ENCODE assay signal across 1 cellular context in genomic region chr1:201945157-201945556, GRCh38.
TF ChIP-seq lines count a peak whose summit lies in the region.

No MANE protein-coding gene starts in this region.

TF ChIP-seq in K562, 482 proteins besides CTCF, POLR2A, EP300 and RAD21 (continued from another document and continues in another):
- no peak for TF ChIP-seq ELK1 (CRISPR knock-in tag; IDR thresholded peaks at IDR 0.05)
- TF ChIP-seq KAT7 (CRISPR knock-in tag; IDR thresholded peaks at IDR 0.05; ENCODE audit: borderline replicate concordance), result no peak
- no peak for TF ChIP-seq ZNF717 (CRISPR knock-in tag; IDR thresholded peaks at IDR 0.05)
- no peak for TF ChIP-seq ZNF668 (CRISPR knock-in tag; IDR thresholded peaks at IDR 0.05)
- 0 out of 2 replicates have a peak, but pooled peaks have one; percentile 21 for TF ChIP-seq ARID1B (IDR thresholded peaks at IDR 0.05)
- no peak for TF ChIP-seq PCBP2 (IDR thresholded peaks at IDR 0.05; ENCODE audit: low read depth, low read length, poor library complexity, severe bottlenecking)
- peak; percentile 32 to 59; a peak in 2 of 4 replicates for TF ChIP-seq FOXK2 (conservative IDR thresholded peaks at IDR 0.05 in 1 of 2, IDR thresholded peaks at IDR 0.05 in 1 of 2; ENCODE audit: low read depth in 2 of 2)
- peak; percentile 87; the same call in 1 of the 2 replicates for TF ChIP-seq LCOR (CRISPR knock-in tag; IDR thresholded peaks at IDR 0.05)
- TF ChIP-seq MYC (IDR thresholded peaks at IDR 0.05; ENCODE audit: low read depth, low read length), result no peak
- no peak for TF ChIP-seq MYC (CRISPR knock-in tag; IDR thresholded peaks at IDR 0.05; ENCODE audit: borderline replicate concordance, low read depth)
- no peak for TF ChIP-seq CHD7 (IDR thresholded peaks at IDR 0.05; ENCODE audit: low read depth, low read length)
- TF ChIP-seq HDGF (IDR thresholded peaks at IDR 0.05), result no peak
- TF ChIP-seq YBX1 (IDR thresholded peaks at IDR 0.05), result no peak
- no peak for TF ChIP-seq POLR2H (tag; IDR thresholded peaks at IDR 0.05; ENCODE audit: low read depth)
- no peak for TF ChIP-seq OTX1 (CRISPR knock-in tag; IDR thresholded peaks at IDR 0.05)
- TF ChIP-seq ZNF217 (CRISPR knock-in tag; IDR thresholded peaks at IDR 0.05), result no peak
- no peak for TF ChIP-seq HNRNPLL (IDR thresholded peaks at IDR 0.05; ENCODE audit: low read depth, low read length, poor library complexity, severe bottlenecking)
- no peak for TF ChIP-seq HMGN3 (IDR thresholded peaks at IDR 0.05; ENCODE audit: borderline replicate concordance, extremely low read depth, insufficient read length, low read depth, low read length)
- no peak for TF ChIP-seq EWSR1 (IDR thresholded peaks at IDR 0.05; ENCODE audit: borderline replicate concordance, low read depth, partially characterized antibody)
- TF ChIP-seq ZNF263 (CRISPR knock-in tag; IDR thresholded peaks at IDR 0.05; ENCODE audit: borderline replicate concordance), result no peak
- TF ChIP-seq MGA (IDR thresholded peaks at IDR 0.05), result no peak
- TF ChIP-seq GTF2B (IDR thresholded peaks at IDR 0.05; ENCODE audit: extremely low read depth, insufficient read length), result no peak
- no peak for TF ChIP-seq NFE2L1 (tag; IDR thresholded peaks at IDR 0.05; ENCODE audit: borderline replicate concordance, low read depth)
- TF ChIP-seq RBM39 (optimal IDR thresholded peaks at IDR 0.05; ENCODE audit: low read depth, low read length), result no peak
- TF ChIP-seq ZKSCAN1 (IDR thresholded peaks at IDR 0.05; ENCODE audit: low read depth, low read length), result no peak
- no peak for TF ChIP-seq SMARCC2 (IDR thresholded peaks at IDR 0.05; ENCODE audit: low read depth)
- TF ChIP-seq ZBTB11 (CRISPR knock-in tag; IDR thresholded peaks at IDR 0.05), result no peak
